ENCODE assay signal across 18 cellular contexts in the genomic region with DNA sequence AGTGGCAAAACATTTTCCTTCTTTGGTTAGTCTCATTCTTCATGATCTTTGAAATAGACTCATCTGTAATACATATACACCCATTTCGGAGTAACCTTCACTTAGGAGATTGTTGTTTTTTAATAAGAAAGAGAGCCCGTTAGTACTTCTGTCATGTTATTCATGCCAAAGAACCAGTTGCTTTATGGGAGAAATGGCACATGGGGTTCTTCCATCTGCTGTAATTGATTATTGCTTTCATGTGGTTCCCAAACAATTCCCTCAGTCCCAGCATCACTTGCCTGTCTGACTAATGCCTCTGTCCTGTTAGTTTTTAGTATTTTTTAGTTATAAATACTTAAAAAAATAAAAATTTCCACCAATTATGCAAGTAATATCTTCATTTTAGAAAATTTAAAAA. TPM values are rescaled to one million over a fixed set of nuclear protein-coding genes. Genes with fewer than 3 reads are reported as not detected.
DNase-seq lines count a peak whose midpoint lies in the region; ATAC-seq, FAIRE-seq and TF ChIP-seq lines count a peak whose summit lies in the region.
"Had no signal": no experiment of that assay in that cellular context is flagged by ENCODE, and none has a peak within 500 bp of the region (broad histone marks: within the 10 kb centered on the region; RNA-seq: fewer than 3 reads in every experiment).

No MANE protein-coding gene starts in this region.

- no peak for DNase-seq in A549 (ENCODE audit: low read depth in 1 of 2, low spot score in 1 of 2)
- peak; percentile 72 for DNase-seq in DMS 273 treated with DMSO at 0.1 percent for 48 hours (lab: John Stamatoyannopoulos, UW)
- peak; percentile 90 for DNase-seq in NCI-H2171 treated with DMSO at 0.1 percent for 48 hours (lab: John Stamatoyannopoulos, UW)
- DNase-seq in cerebellar cortex (ENCODE audit: low spot score) = peak; percentile 69
- no peak for DNase-seq in activated CD4-positive, CD25-positive, alpha-beta regulatory T cell treated with anti-CD3 and anti-CD28 coated beads, Interleukin-2, amount 50 U/mL, for 72 hours
- no peak for DNase-seq in hypothalamus (lab: John Stamatoyannopoulos, UW)
- no peak for DNase-seq in NCI-H187 treated with DMSO at 0.1 percent for 48 hours (lab: John Stamatoyannopoulos, UW)
- DNase-seq: 8988T; ACHN; BE2C; Caco-2; CD8-positive, alpha-beta T cell; GM23248 had no signal

- H3K27ac ChIP-seq in A549 = no peak overlapping the region
- H3K27ac ChIP-seq: C4-2B, GM23248 had no signal

- H3K4me1 ChIP-seq in A549 = no peaks in the 10 kb centered on the region
- H3K4me1 ChIP-seq: Caco-2 had no signal

- TF ChIP-seq RAD21 in A549 (conservative IDR thresholded peaks at IDR 0.05 in 1 of 2, IDR thresholded peaks at IDR 0.05 in 1 of 2) = no peak

- no peak for TF ChIP-seq EP300 in A549 (IDR thresholded peaks at IDR 0.05)

- no peak overlapping the region for H3K4me2 ChIP-seq in A549

- FAIRE-seq in A549 (lab: Jason Lieb, UNC) = peak; percentile 7
- FAIRE-seq: GM12878, H54 had no signal

- TF ChIP-seq CTCF in A549 (IDR thresholded peaks at IDR 0.05) = no peak

- ATAC-seq in A549 (no peak), HG02938 (IDR thresholded peaks at IDR 0.05; ENCODE audit: unreplicated experiment) (no peak)
- ATAC-seq: CD8-positive, alpha-beta T cell; GM12878; HCT116 had no signal

- H3K9me3 ChIP-seq in A549 = no peaks in the 10 kb centered on the region
- H3K9me3 ChIP-seq: BE2C, Caco-2 had no signal

- POLR2A ChIA-PET in A549 (lab: Yijun Ruan, JAX) = no interaction called here

- WGBS in A549 (ENCODE audit: missing lambda C conversion rate) = 96% methylated on average over 2 of the region's 2 CpGs

- no peak overlapping the region for H3K4me3 ChIP-seq in A549
- H3K4me3 ChIP-seq: GM12878, GM23248 had no signal

- CTCF ChIA-PET in A549 (lab: Yijun Ruan, JAX) = no interaction called here

- TF ChIP-seq POLR2A in A549 (IDR thresholded peaks at IDR 0.05; ENCODE audit: low read length) = no peak

TF ChIP-seq in A549, 52 proteins besides CTCF, POLR2A, EP300 and RAD21:
- TF ChIP-seq MYC (IDR thresholded peaks at IDR 0.05; ENCODE audit: borderline replicate concordance, low read length) (no peak), MAZ (IDR thresholded peaks at IDR 0.05; ENCODE audit: borderline replicate concordance, low read depth, low read length) (no peak), FOSB (CRISPR knock-in tag; IDR thresholded peaks at IDR 0.05) (no peak), JUNB (IDR thresholded peaks at IDR 0.05) (no peak), BHLHE40 (IDR thresholded peaks at IDR 0.05; ENCODE audit: low read depth, low read length) (no peak)
TF ChIP-seq in A549: peak in this region for 0.

RNA-seq across cellular contexts. Expression of gene FAH, which starts 33.8 kb away (rescaled TPM):
- 31.8 and 31.9 TPM in 2 replicates for polyA plus RNA-seq in A549 (2011; rRNA removed)
- polyA plus RNA-seq in A549 (2012; cell fraction: cytosol; rRNA removed) = 34.9 and 37.7 TPM in 2 replicates
- 36.1 and 37.1 TPM in 2 replicates for polyA plus RNA-seq in A549 (2012; cell fraction: nucleus; rRNA removed)
- 27.3 to 32.9 TPM (median 27.6 TPM) in 3 replicates for polyA plus RNA-seq in A549 (2017; fragmentation: RNase III; extraction: RNeasy Plus Mini Kit Qiagen cat#74134 plus additional on column Dnase treatment)
- 66.2 and 77.1 TPM in 2 replicates for polyA minus RNA-seq in A549 (2011; rRNA and poly(A)+ RNA removed)

RNA-seq across cellular contexts. Expression of gene ZFAND6, which starts 59.5 kb away (rescaled TPM):
- polyA plus RNA-seq in A549 (2011; rRNA removed) = 271 and 307 TPM in 2 replicates
- 96.5 and 124 TPM in 2 replicates for polyA plus RNA-seq in A549 (2012; cell fraction: cytosol; rRNA removed)
- polyA plus RNA-seq in A549 (2012; cell fraction: nucleus; rRNA removed) = 55.1 and 65.0 TPM in 2 replicates
- 138 to 159 TPM (median 152 TPM) in 3 replicates for polyA plus RNA-seq in A549 (2017; fragmentation: RNase III; extraction: RNeasy Plus Mini Kit Qiagen cat#74134 plus additional on column Dnase treatment)
- polyA minus RNA-seq in A549 (2011; rRNA and poly(A)+ RNA removed) = 93.8 and 119 TPM in 2 replicates

Comparison
In these comparisons a context has a peak if more than half of its experiments do, and no peak if none do; other contexts are left out.
1. DNase-seq: peak in DMS 273 treated with DMSO at 0.1 percent for 48 hours (single experiment), NCI-H2171 treated with DMSO at 0.1 percent for 48 hours (single experiment) and cerebellar cortex (single experiment); none in A549 (0 of 2), activated CD4-positive, CD25-positive, alpha-beta regulatory T cell treated with anti-CD3 and anti-CD28 coated beads, Interleukin-2, amount 50 U/mL, for 72 hours (single experiment), hypothalamus (0 of 51) and NCI-H187 treated with DMSO at 0.1 percent for 48 hours (single experiment).